Comparison of ENCODE assay signal across 28 cellular contexts in genomic region chr11:114623720-114624119, GRCh38. TPM values are rescaled to one million over a fixed set of nuclear protein-coding genes. Genes with fewer than 3 reads are reported as not detected.
"Had no signal": no experiment of that assay in that cellular context is flagged by ENCODE, and none has a peak within 500 bp of the region (broad histone marks: within the 10 kb centered on the region; RNA-seq: fewer than 3 reads in every experiment).

No MANE protein-coding gene starts in this region.

- H3K27ac ChIP-seq: esophagus squamous epithelium, heart right ventricle, left lung, neural progenitor cell, parathyroid adenoma, right lobe of liver, suprapubic skin, transverse colon, upper lobe of right lung, vagina had no signal

- FAIRE-seq: endometrium, islet of Langerhans, small intestine had no signal

- H3K4me3 ChIP-seq: esophagus squamous epithelium, heart right ventricle, left lung, neural progenitor cell, right lobe of liver, suprapubic skin, transverse colon, upper lobe of right lung, vagina had no signal

- H3K9ac ChIP-seq: neural progenitor cell, parathyroid adenoma had no signal

- H3K36me3 ChIP-seq: esophagus squamous epithelium, heart right ventricle, left lung, neural progenitor cell, right lobe of liver, suprapubic skin, transverse colon, upper lobe of right lung, vagina had no signal

- H3K27me3 ChIP-seq: esophagus squamous epithelium, heart right ventricle, left lung, neural progenitor cell, right lobe of liver, suprapubic skin, transverse colon, upper lobe of right lung, vagina had no signal

- H3K4me1 ChIP-seq: esophagus squamous epithelium, heart right ventricle, left lung, neural progenitor cell, parathyroid adenoma, right lobe of liver, suprapubic skin, transverse colon, upper lobe of right lung, vagina had no signal

- ATAC-seq: heart right ventricle; left cardiac atrium; left lung; naive thymus-derived CD4-positive, alpha-beta T cell; right lobe of liver; stimulated activated naive CD8-positive, alpha-beta T cell treated with anti-CD3 and anti-CD28 coated beads, Interleukin-15, amount 100 ng/mL, for 72 hours; upper lobe of right lung had no signal

- H3K9me3 ChIP-seq: right lobe of liver, suprapubic skin, transverse colon, upper lobe of right lung, vagina had no signal

- DNase-seq: dermis blood vessel endothelial cell; effector memory CD4-positive, alpha-beta T cell; erythroblast; esophagus squamous epithelium; foreskin melanocyte; glutamatergic neuron; heart right ventricle; hippocampal formation; left cardiac atrium; left lung; mesendoderm; midbrain; naive thymus-derived CD4-positive, alpha-beta T cell; right lobe of liver; small intestine; stimulated activated CD4-positive, alpha-beta T cell treated with anti-CD3 and anti-CD28 coated beads, Interleukin-15, amount 100 ng/mL, for 24 hours; stimulated activated CD4-positive, alpha-beta T cell treated with anti-CD3 and anti-CD28 coated beads, Interleukin-4, amount 100 ng/mL, for 1 hour; stimulated activated CD8-positive, alpha-beta memory T cell treated with anti-CD3 and anti-CD28 coated beads, Interleukin-4, amount 100 ng/mL, for 48 hours; stimulated activated naive CD4-positive, alpha-beta T cell; stimulated activated naive CD8-positive, alpha-beta T cell treated with anti-CD3 and anti-CD28 coated beads, Interleukin-15, amount 100 ng/mL, for 72 hours; transverse colon; upper lobe of right lung had no signal

RNA-seq across cellular contexts. Expression of gene NXPE4, which starts 28.1 kb away (rescaled TPM):
- polyA plus RNA-seq: heart right ventricle; naive thymus-derived CD4-positive, alpha-beta T cell had no signal

RNA-seq across cellular contexts. Expression of gene NXPE2, which starts 54.6 kb away (rescaled TPM):
- polyA plus RNA-seq: naive thymus-derived CD4-positive, alpha-beta T cell had no signal
